Comparison of ENCODE assay signal across 16 cellular contexts in the genomic region with DNA sequence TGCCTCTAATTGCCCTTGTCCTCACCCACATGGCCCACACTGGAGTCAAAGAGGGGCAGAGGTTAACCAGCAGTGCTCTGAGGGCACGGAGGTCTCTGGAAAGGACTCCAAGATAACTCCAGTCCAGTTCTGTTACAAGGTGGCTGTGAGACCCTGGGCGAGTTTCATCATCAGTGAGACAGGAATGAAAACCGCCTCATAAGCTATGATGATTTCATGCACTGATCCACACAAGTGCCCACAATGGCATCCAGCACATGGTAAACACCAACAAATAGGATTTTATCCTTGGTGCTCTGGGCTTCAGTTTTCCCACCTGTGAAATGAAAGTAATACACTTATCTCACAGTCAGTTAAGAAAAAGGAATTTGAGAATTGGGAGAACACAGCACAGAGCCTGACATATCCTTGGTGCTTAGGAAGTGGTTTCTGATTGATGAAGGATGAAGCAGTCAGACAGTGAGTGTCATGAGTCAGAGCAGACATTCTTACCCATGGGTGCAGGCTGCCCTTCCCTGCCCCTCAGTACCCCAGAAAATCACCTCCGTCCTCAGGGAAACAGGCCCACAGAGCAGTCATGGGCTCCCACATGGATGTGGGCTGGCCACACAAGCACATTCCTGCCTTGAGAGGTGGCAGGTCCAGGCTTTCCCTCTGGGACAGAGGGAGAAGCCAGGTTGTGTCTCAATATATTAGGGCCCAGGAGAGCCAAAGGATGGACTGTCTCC. TPM values are rescaled to one million over a fixed set of nuclear protein-coding genes. Genes with fewer than 3 reads are reported as not detected.
DNase-seq lines count a peak whose midpoint lies in the region; ATAC-seq and TF ChIP-seq lines count a peak whose summit lies in the region.
"Had no signal": no experiment of that assay in that cellular context is flagged by ENCODE, and none has a peak within 500 bp of the region (broad histone marks: within the 10 kb centered on the region; RNA-seq: fewer than 3 reads in every experiment).

No MANE protein-coding gene starts in this region.

- DNase-seq in stimulated activated naive CD8-positive, alpha-beta T cell treated with anti-CD3 and anti-CD28 coated beads, Interleukin-15, amount 100 ng/mL, for 72 hours = no peak
- DNase-seq in stimulated activated naive CD8-positive, alpha-beta T cell treated with anti-CD3 and anti-CD28 coated beads, Interleukin-15, Interleukin-2, amounts not matched to agents 100 U/mL and 50 U/mL, for 24 hours = no peak
- DNase-seq in left lung (no peak), immature natural killer cell (no peak)
- no peak for DNase-seq in activated CD4-positive, alpha-beta memory T cell treated with anti-CD3 and anti-CD28 coated beads for 36 hours
- DNase-seq in stimulated activated CD4-positive, alpha-beta T cell treated with anti-CD3 and anti-CD28 coated beads, Interleukin-15, amount 100 ng/mL, for 24 hours = no peak
- DNase-seq: AML-193, DMS79 treated with DMSO at 0.1 percent for 48 hours, NCI-H1092, NCI-H446, ovary, PC-3, tibial artery had no signal

- ATAC-seq in stimulated activated naive CD8-positive, alpha-beta T cell treated with anti-CD3 and anti-CD28 coated beads, Interleukin-15, amount 100 ng/mL, for 72 hours = peak; percentile 70
- ATAC-seq in stimulated activated naive CD8-positive, alpha-beta T cell treated with anti-CD3 and anti-CD28 coated beads, Interleukin-15, Interleukin-2, amounts not matched to agents 100 U/mL and 50 U/mL, for 24 hours = no peak
- ATAC-seq in activated T-helper 17 cell treated with anti-CD3 and anti-CD28 coated beads, Interleukin-2, amount 50 U/mL, for 72 hours (replicated peaks) = peak; percentile 88
- ATAC-seq in left lung = peak; percentile 5
- ATAC-seq in HG02571 (IDR thresholded peaks at IDR 0.05; ENCODE audit: unreplicated experiment) = no peak
- ATAC-seq: PC-3 had no signal

- H3K27ac Mint-ChIP-seq in stimulated activated naive CD8-positive, alpha-beta T cell treated with anti-CD3 and anti-CD28 coated beads, Interleukin-15, amount 100 ng/mL, for 72 hours = no peak overlapping the region
- no peak overlapping the region for H3K27ac Mint-ChIP-seq in activated T-helper 17 cell treated with anti-CD3 and anti-CD28 coated beads, Interleukin-2, amount 50 U/mL, for 72 hours
- no peak overlapping the region for H3K27ac Mint-ChIP-seq in immature natural killer cell
- H3K27ac Mint-ChIP-seq in activated CD4-positive, alpha-beta memory T cell treated with anti-CD3 and anti-CD28 coated beads for 36 hours = no peak overlapping the region
- H3K27ac Mint-ChIP-seq: activated T-helper 2 cell treated with anti-CD3 and anti-CD28 coated beads, Interferon-gamma antibody, Interleukin-2, Interleukin-4, amounts not matched to agents 10 μg/mL and 5 μg/mL and 100 μg/mL, durations not matched to agents 14 hours and 24 hours and 36 hours had no signal

- POLR2A ChIA-PET in activated CD4-positive, alpha-beta memory T cell treated with anti-CD3 and anti-CD28 coated beads for 36 hours (lab: Charles Lee) = no interaction called here

- H3K27me3 ChIP-seq in left lung = no peaks in the 10 kb centered on the region
- H3K27me3 ChIP-seq: ovary had no signal

- no peaks in the 10 kb centered on the region for H3K9me3 ChIP-seq in left lung
- H3K9me3 ChIP-seq: ovary, tibial artery had no signal

- no peaks in the 10 kb centered on the region for H3K36me3 ChIP-seq in left lung
- H3K36me3 ChIP-seq: ovary, tibial artery had no signal

- CTCF ChIA-PET in activated CD4-positive, alpha-beta memory T cell treated with anti-CD3 and anti-CD28 coated beads for 36 hours (lab: Charles Lee) = interaction anchor here (0.6 kb wide), 1 partner anchor 13 kb away, joined by 3 read pairs; no protein-coding TSS in a partner anchor

- peak overlapping the region in 1 of 2 donors; percentile 29 for H3K27ac ChIP-seq in left lung
- H3K27ac ChIP-seq: ovary, tibial artery had no signal

- H3K4me1 ChIP-seq in left lung = peaks cover 18 to 41% of the 10 kb centered on the region in 2 donors

- intact Hi-C loops in left lung (cut with DNase I) = no loop called here
- intact Hi-C loops in activated CD4-positive, alpha-beta memory T cell treated with anti-CD3 and anti-CD28 coated beads for 36 hours (cut with micrococcal nuclease) = no loop called here

- H3K4me1 Mint-ChIP-seq in stimulated activated naive CD8-positive, alpha-beta T cell treated with anti-CD3 and anti-CD28 coated beads, Interleukin-15, amount 100 ng/mL, for 72 hours = peaks cover 20% of the 10 kb centered on the region
- peaks cover 20% of the 10 kb centered on the region for H3K4me1 Mint-ChIP-seq in activated T-helper 17 cell treated with anti-CD3 and anti-CD28 coated beads, Interleukin-2, amount 50 U/mL, for 72 hours
- peaks cover 0 to 9% of the 10 kb centered on the region in 2 donors for H3K4me1 Mint-ChIP-seq in immature natural killer cell
- H3K4me1 Mint-ChIP-seq in activated CD4-positive, alpha-beta memory T cell treated with anti-CD3 and anti-CD28 coated beads for 36 hours (ENCODE audit: low read depth) = peaks cover 9% of the 10 kb centered on the region

- no peak for TF ChIP-seq CTCF in left lung (IDR thresholded peaks at IDR 0.05)

- no peaks in the 10 kb centered on the region for H3K9me3 Mint-ChIP-seq in stimulated activated naive CD8-positive, alpha-beta T cell treated with anti-CD3 and anti-CD28 coated beads, Interleukin-15, amount 100 ng/mL, for 72 hours
- H3K9me3 Mint-ChIP-seq in activated T-helper 17 cell treated with anti-CD3 and anti-CD28 coated beads, Interleukin-2, amount 50 U/mL, for 72 hours = no peaks in the 10 kb centered on the region
- H3K9me3 Mint-ChIP-seq in immature natural killer cell = no peaks in the 10 kb centered on the region
- no peaks in the 10 kb centered on the region for H3K9me3 Mint-ChIP-seq in activated CD4-positive, alpha-beta memory T cell treated with anti-CD3 and anti-CD28 coated beads for 36 hours
- H3K9me3 Mint-ChIP-seq: activated T-helper 2 cell treated with anti-CD3 and anti-CD28 coated beads, Interferon-gamma antibody, Interleukin-2, Interleukin-4, amounts not matched to agents 10 μg/mL and 5 μg/mL and 100 μg/mL, durations not matched to agents 14 hours and 24 hours and 36 hours had no signal

- peaks cover 24% of the 10 kb centered on the region for H3K27me3 Mint-ChIP-seq in stimulated activated naive CD8-positive, alpha-beta T cell treated with anti-CD3 and anti-CD28 coated beads, Interleukin-15, amount 100 ng/mL, for 72 hours
- peaks cover 4% of the 10 kb centered on the region for H3K27me3 Mint-ChIP-seq in activated T-helper 17 cell treated with anti-CD3 and anti-CD28 coated beads, Interleukin-2, amount 50 U/mL, for 72 hours
- H3K27me3 Mint-ChIP-seq in immature natural killer cell (ENCODE audit: low read depth in 3 of 3) = peaks cover 0 to 7% (median 0%) of the 10 kb centered on the region in 3 donors
- no peaks in the 10 kb centered on the region for H3K27me3 Mint-ChIP-seq in activated CD4-positive, alpha-beta memory T cell treated with anti-CD3 and anti-CD28 coated beads for 36 hours

- H3K4me3 ChIP-seq in left lung = no peak overlapping the region
- H3K4me3 ChIP-seq: ovary, tibial artery had no signal

- H3K36me3 Mint-ChIP-seq in activated T-helper 17 cell treated with anti-CD3 and anti-CD28 coated beads, Interleukin-2, amount 50 U/mL, for 72 hours (ENCODE audit: low read depth) = no peaks in the 10 kb centered on the region
- H3K36me3 Mint-ChIP-seq in immature natural killer cell = peaks cover 0 to 3% (median 0%) of the 10 kb centered on the region in 3 donors
- no peaks in the 10 kb centered on the region for H3K36me3 Mint-ChIP-seq in activated CD4-positive, alpha-beta memory T cell treated with anti-CD3 and anti-CD28 coated beads for 36 hours

- H3K4me3 Mint-ChIP-seq in stimulated activated naive CD8-positive, alpha-beta T cell treated with anti-CD3 and anti-CD28 coated beads, Interleukin-15, amount 100 ng/mL, for 72 hours = no peak overlapping the region
- peak overlapping the region; percentile 26 for H3K4me3 Mint-ChIP-seq in activated T-helper 17 cell treated with anti-CD3 and anti-CD28 coated beads, Interleukin-2, amount 50 U/mL, for 72 hours
- no peak overlapping the region for H3K4me3 Mint-ChIP-seq in immature natural killer cell
- H3K4me3 Mint-ChIP-seq in activated CD4-positive, alpha-beta memory T cell treated with anti-CD3 and anti-CD28 coated beads for 36 hours = no peak overlapping the region

RNA-seq across cellular contexts. Expression of a gene that starts 48.4 kb away (rescaled TPM):
- 10 to 100 TPM in 1 of 2 donors, under 1 TPM in 1; 0.82 to 10.6 TPM for total RNA-seq in activated T-helper 17 cell treated with anti-CD3 and anti-CD28 coated beads, Interleukin-2, amount 50 U/mL, for 72 hours
- total RNA-seq in left lung = 10 to 100 TPM; 23.8 to 59.3 TPM
- polyA plus RNA-seq in immature natural killer cell = 1 to 10 TPM; 4.5 to 7.3 (median 5.1) TPM
- total RNA-seq in activated CD4-positive, alpha-beta memory T cell treated with anti-CD3 and anti-CD28 coated beads for 36 hours = under 1 TPM; 0.81 to 0.87 TPM

Comparison
In these comparisons a context has a peak if more than half of its experiments do, and no peak if none do; other contexts are left out.
1. ATAC-seq: peak in stimulated activated naive CD8-positive, alpha-beta T cell treated with anti-CD3 and anti-CD28 coated beads, Interleukin-15, amount 100 ng/mL, for 72 hours (single experiment), activated T-helper 17 cell treated with anti-CD3 and anti-CD28 coated beads, Interleukin-2, amount 50 U/mL, for 72 hours (single experiment) and left lung (single experiment); none in stimulated activated naive CD8-positive, alpha-beta T cell treated with anti-CD3 and anti-CD28 coated beads, Interleukin-15, Interleukin-2, amounts not matched to agents 100 U/mL and 50 U/mL, for 24 hours (single experiment) and HG02571 (single experiment).